ENCODE assay signal across 30 cellular contexts in genomic region chr2:83744830-83745229, GRCh38.
"Had no signal": no experiment of that assay in that cellular context is flagged by ENCODE, and none has a peak within 500 bp of the region (broad histone marks: within the 10 kb centered on the region; RNA-seq: fewer than 3 reads in every experiment).

No MANE protein-coding gene starts in this region.

- H3K9me3 ChIP-seq: ovary, psoas muscle, right lobe of liver, testis, upper lobe of right lung, uterus had no signal

- H3K36me3 ChIP-seq: ovary, right lobe of liver, sigmoid colon, stomach, suprapubic skin, tibial artery, transverse colon, upper lobe of right lung, uterus had no signal

- H3K4me1 Mint-ChIP-seq: naive thymus-derived CD4-positive, alpha-beta T cell; natural killer cell; neural crest cell; stimulated activated effector memory CD8-positive, alpha-beta T cell treated with anti-CD3 and anti-CD28 coated beads, Interleukin-12 subunit alpha, Interleukin-12 subunit beta, amount 100 ng/mL, for 72 hours; stimulated activated naive B cell treated with anti-CD40 and anti-IgM and Interleukin-4, amounts not matched to agents 10 μg/mL and 1 μg/mL and 100 μg/mL, for 72 hours had no signal

- ATAC-seq: naive thymus-derived CD4-positive, alpha-beta T cell; natural killer cell; psoas muscle; right cardiac atrium; right lobe of liver; stimulated activated effector memory CD8-positive, alpha-beta T cell treated with anti-CD3 and anti-CD28 coated beads, Interleukin-12 subunit alpha, Interleukin-12 subunit beta, amount 100 ng/mL, for 72 hours; stimulated activated naive B cell treated with anti-CD40 and anti-IgM and Interleukin-4, amounts not matched to agents 10 μg/mL and 1 μg/mL and 100 μg/mL, for 72 hours; upper lobe of right lung had no signal

- H3K4me3 Mint-ChIP-seq: naive thymus-derived CD4-positive, alpha-beta T cell; natural killer cell; nephron; neural crest cell; stimulated activated effector memory CD8-positive, alpha-beta T cell treated with anti-CD3 and anti-CD28 coated beads, Interleukin-12 subunit alpha, Interleukin-12 subunit beta, amount 100 ng/mL, for 72 hours; stimulated activated naive B cell treated with anti-CD40 and anti-IgM and Interleukin-4, amounts not matched to agents 10 μg/mL and 1 μg/mL and 100 μg/mL, for 72 hours; stimulated activated naive CD8-positive, alpha-beta T cell treated with anti-CD3 and anti-CD28 coated beads, Interleukin-15, Interleukin-2, amounts not matched to agents 100 ng/mL and 50 ng/mL, for 24 hours; type B pancreatic cell had no signal

- H3K27ac ChIP-seq: ovary, parathyroid adenoma, psoas muscle, right lobe of liver, sigmoid colon, stomach, suprapubic skin, testis, tibial artery, transverse colon, upper lobe of right lung, uterus had no signal

- FAIRE-seq: small intestine had no signal

- H3K27ac Mint-ChIP-seq: naive thymus-derived CD4-positive, alpha-beta T cell; natural killer cell; nephron; progenitor cell of endocrine pancreas; stimulated activated effector memory CD8-positive, alpha-beta T cell treated with anti-CD3 and anti-CD28 coated beads, Interleukin-12 subunit alpha, Interleukin-12 subunit beta, amount 100 ng/mL, for 72 hours; stimulated activated naive B cell treated with anti-CD40 and anti-IgM and Interleukin-4, amounts not matched to agents 10 μg/mL and 1 μg/mL and 100 μg/mL, for 72 hours; stimulated activated naive CD8-positive, alpha-beta T cell treated with anti-CD3 and anti-CD28 coated beads, Interleukin-15, Interleukin-2, amounts not matched to agents 100 ng/mL and 50 ng/mL, for 24 hours; type B pancreatic cell had no signal

- H2AFZ ChIP-seq: parathyroid adenoma had no signal

- H3K4me1 ChIP-seq: parathyroid adenoma, psoas muscle, right lobe of liver, sigmoid colon, stomach, suprapubic skin, testis, tibial artery, transverse colon, upper lobe of right lung, uterus had no signal

- H3K9ac ChIP-seq: parathyroid adenoma had no signal

- H3K27me3 ChIP-seq: ovary, right lobe of liver, sigmoid colon, stomach, suprapubic skin, testis, tibial artery, transverse colon, upper lobe of right lung, uterus had no signal

- H3K79me2 ChIP-seq: parathyroid adenoma had no signal

- H3K4me3 ChIP-seq: ovary, psoas muscle, right lobe of liver, sigmoid colon, stomach, suprapubic skin, testis, tibial artery, transverse colon, upper lobe of right lung, uterus had no signal

- DNase-seq: naive thymus-derived CD4-positive, alpha-beta T cell; natural killer cell; occipital lobe; ovary; posterior cingulate gyrus; psoas muscle; right cardiac atrium; right lobe of liver; sigmoid colon; small intestine; stimulated activated CD4-positive, alpha-beta T cell treated with anti-CD3 and anti-CD28 coated beads, Interleukin-15, amount 100 ng/mL, for 24 hours; stimulated activated CD4-positive, alpha-beta T cell treated with anti-CD3 and anti-CD28 coated beads, Interleukin-2, amount 100 ng/mL, for 24 hours; stimulated activated CD4-positive, alpha-beta T cell treated with anti-CD3 and anti-CD28 coated beads, Interleukin-2, amount 100 ng/mL, for 48 hours; stimulated activated CD4-positive, alpha-beta T cell treated with anti-CD3 and anti-CD28 coated beads, Interleukin-4, amount 100 ng/mL, for 24 hours; stimulated activated naive B cell treated with anti-CD40 and anti-IgM and Interleukin-4, amounts not matched to agents 10 μg/mL and 1 μg/mL and 100 μg/mL, for 72 hours; stimulated activated naive CD4-positive, alpha-beta T cell treated with Interleukin-2 at 50 U/mL for 16 hours; stomach; testis; tibial artery; transverse colon; upper lobe of right lung; uterus had no signal

- H3K27me3 Mint-ChIP-seq: naive thymus-derived CD4-positive, alpha-beta T cell; progenitor cell of endocrine pancreas; stimulated activated naive B cell treated with anti-CD40 and anti-IgM and Interleukin-4, amounts not matched to agents 10 μg/mL and 1 μg/mL and 100 μg/mL, for 72 hours; stimulated activated naive CD8-positive, alpha-beta T cell treated with anti-CD3 and anti-CD28 coated beads, Interleukin-15, Interleukin-2, amounts not matched to agents 100 ng/mL and 50 ng/mL, for 24 hours had no signal

- H3K36me3 Mint-ChIP-seq: naive thymus-derived CD4-positive, alpha-beta T cell; natural killer cell; stimulated activated effector memory CD8-positive, alpha-beta T cell treated with anti-CD3 and anti-CD28 coated beads, Interleukin-12 subunit alpha, Interleukin-12 subunit beta, amount 100 ng/mL, for 72 hours; stimulated activated naive B cell treated with anti-CD40 and anti-IgM and Interleukin-4, amounts not matched to agents 10 μg/mL and 1 μg/mL and 100 μg/mL, for 72 hours had no signal
